8 cellular contexts compared by ENCODE assay signal in genomic region chr11:73625690-73626318, GRCh38. TPM values are rescaled to one million over a fixed set of nuclear protein-coding genes. Genes with fewer than 3 reads are reported as not detected.
DNase-seq lines count a peak whose midpoint lies in the region; ATAC-seq, FAIRE-seq and TF ChIP-seq lines count a peak whose summit lies in the region.

No MANE protein-coding gene starts in this region.

- H3K9me3 ChIP-seq in WERI-Rb-1 (ENCODE audit: severe bottlenecking), result no peaks in the 10 kb centered on the region

- ATAC-seq in GM19328 (IDR thresholded peaks at IDR 0.05; ENCODE audit: unreplicated experiment), result no peak

- in situ Hi-C loops in T47D (cut with HindIII; ENCODE audit: low pct_unique_long_range_greater_than_20kb, low sequenced_read_pairs), result no loop called here

- no peaks in the 10 kb centered on the region for H3K36me3 ChIP-seq in WERI-Rb-1

- FAIRE-seq in A204.1 (lab: Jason Lieb, UNC) (peak; percentile 52), GM19239 (lab: Jason Lieb, UNC) (peak; percentile 88)

- peaks cover 0 to 2% of the 10 kb centered on the region in 2 donors for H3K4me1 Mint-ChIP-seq in immature natural killer cell

- H3K4me3 Mint-ChIP-seq in immature natural killer cell, result peak overlapping the region in 1 of 5 donors; percentile 44

- no peak overlapping the region for H3K27ac Mint-ChIP-seq in immature natural killer cell

- no peaks in the 10 kb centered on the region for H3K36me3 Mint-ChIP-seq in immature natural killer cell

- H3K27me3 Mint-ChIP-seq in immature natural killer cell (ENCODE audit: low read depth in 3 of 3), result peaks cover 5 to 9% (median 9%) of the 10 kb centered on the region in 3 donors

- TF ChIP-seq CTCF in WERI-Rb-1 (IDR thresholded peaks at IDR 0.05; ENCODE audit: low read depth, low read length), result peak; percentile 83

- H3K4me3 ChIP-seq in WERI-Rb-1 (ENCODE audit: low read depth, low read length), result no peak overlapping the region

- no peaks in the 10 kb centered on the region for H3K9me3 Mint-ChIP-seq in immature natural killer cell

- DNase-seq in GM19239 (ENCODE audit: insufficient read length, low spot score) (peak; percentile 64), NCI-H2227 (lab: John Stamatoyannopoulos, UW; ENCODE audit: unreplicated experiment) (peak; percentile 85), WERI-Rb-1 (peak; percentile 86), T47D (ENCODE audit: low read depth in 1 of 2, low spot score in 1 of 2) (peak; percentile 84 to 87), immature natural killer cell (peak; percentile 45 to 57 (median 46))
- DNase-seq in stimulated activated CD4-positive, alpha-beta T cell treated with anti-CD3 and anti-CD28 coated beads, Interleukin-15, amount 100 ng/mL, for 1 hour (ENCODE audit: low read depth in 1 of 2, low spot score in 1 of 2), result peak; percentile 42 to 45

- peak overlapping the region; percentile 53 for H3K27ac ChIP-seq in WERI-Rb-1

- no peaks in the 10 kb centered on the region for H3K27me3 ChIP-seq in WERI-Rb-1 (ENCODE audit: insufficient read depth, low read depth, severe bottlenecking)

RNA-seq across cellular contexts. Expression of gene PLEKHB1, which starts 20.6 kb away (rescaled TPM):
- 10 to 100 TPM in 2 of 3 donors, 1 to 10 TPM in 1; 5.8 to 14.0 (median 10.6) TPM for polyA plus RNA-seq in immature natural killer cell

RNA-seq across cellular contexts. Expression of gene FAM168A, which starts 27.9 kb away (rescaled TPM):
- polyA plus RNA-seq in immature natural killer cell, result 1 to 10 TPM; 1.3 to 3.1 (median 1.3) TPM
